ENCODE assay signal across 8 cellular contexts in the genomic region with DNA sequence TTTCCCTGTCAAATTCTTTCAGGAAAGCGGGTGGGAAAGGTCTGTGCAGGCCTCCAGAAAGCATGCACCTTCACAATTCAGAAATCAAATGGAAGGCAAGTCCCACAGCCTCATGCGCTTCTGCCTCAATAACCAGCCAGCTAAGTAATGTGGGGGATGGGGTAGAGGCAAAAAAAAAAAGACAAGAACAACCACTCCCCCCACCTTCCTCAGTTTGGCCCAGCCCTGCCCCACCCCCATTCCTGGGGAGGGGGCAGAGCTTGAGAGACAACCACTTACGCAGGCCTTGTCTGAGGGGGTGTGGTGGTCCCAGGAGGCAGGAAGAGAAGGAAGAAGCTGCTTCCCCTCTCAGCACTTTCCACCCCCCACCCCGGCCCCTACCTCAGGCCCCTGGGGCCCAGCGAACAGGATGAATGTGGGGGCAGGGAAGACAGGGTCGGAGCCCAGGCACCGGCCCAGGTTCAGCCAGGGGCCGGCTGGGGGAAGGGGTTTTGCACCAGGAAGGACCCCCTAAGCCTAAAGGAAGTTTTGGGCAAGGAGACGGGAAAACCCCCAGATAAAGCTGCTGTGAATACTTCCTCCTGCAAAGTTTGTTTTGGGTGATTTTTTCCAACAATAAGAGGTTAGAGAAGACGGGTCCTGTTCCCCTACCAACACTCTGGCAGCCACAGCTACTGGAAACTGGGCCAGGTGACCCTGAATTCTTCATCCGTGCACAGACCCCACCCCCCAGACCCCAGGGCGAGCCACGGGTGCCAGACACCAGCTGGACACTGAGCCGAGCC. TPM values are rescaled to one million over a fixed set of nuclear protein-coding genes. Genes with fewer than 3 reads are reported as not detected.
DNase-seq lines count a peak whose midpoint lies in the region; ATAC-seq and TF ChIP-seq lines count a peak whose summit lies in the region.

No MANE protein-coding gene starts in this region.

- WGBS in stomach, 5 donors, result 2 to 8% (median 6%) methylated on average over 9 to 14 of the region's 14 CpGs

- H3K9me3 ChIP-seq in ascending aorta (no peaks in the 10 kb centered on the region), stomach (no peaks in the 10 kb centered on the region)

- DNase-seq in KBM-7, result peak; percentile 96
- no peak for DNase-seq in ascending aorta (ENCODE audit: low spot score in 2 of 2)
- peak; percentile 27 for DNase-seq in iris pigment epithelial cell (ENCODE audit: low read depth)
- DNase-seq in stomach, result no peak
- no peak for DNase-seq in activated CD8-positive, alpha-beta memory T cell treated with anti-CD3 and anti-CD28 coated beads, Interleukin-2, amount 10 ng/mL, durations not matched to agents 7 days and 5 days
- no peak for DNase-seq in stimulated activated CD4-positive, alpha-beta T cell treated with anti-CD3 and anti-CD28 coated beads, Interleukin-15, amount 100 ng/mL, for 24 hours

- H3K27ac Mint-ChIP-seq in activated CD8-positive, alpha-beta memory T cell treated with anti-CD3 and anti-CD28 coated beads, Interleukin-2, amount 10 ng/mL, durations not matched to agents 7 days and 5 days, result no peak overlapping the region

- no peak for ATAC-seq in activated CD8-positive, alpha-beta memory T cell treated with anti-CD3 and anti-CD28 coated beads, Interleukin-2, amount 10 ng/mL, durations not matched to agents 7 days and 5 days
- ATAC-seq in HG03196 (IDR thresholded peaks at IDR 0.05; ENCODE audit: unreplicated experiment) (no peak), GM21737 (IDR thresholded peaks at IDR 0.05; ENCODE audit: unreplicated experiment) (no peak)

- peaks cover 24% of the 10 kb centered on the region for H3K4me1 Mint-ChIP-seq in activated CD8-positive, alpha-beta memory T cell treated with anti-CD3 and anti-CD28 coated beads, Interleukin-2, amount 10 ng/mL, durations not matched to agents 7 days and 5 days

- no peak for TF ChIP-seq EP300 in stomach (IDR thresholded peaks at IDR 0.05)

- H3K27ac ChIP-seq in ascending aorta, result peak overlapping the region; percentile 34 to 71
- H3K27ac ChIP-seq in stomach, result peak overlapping the region; percentile 93 to 99 (median 96)

- H3K4me1 ChIP-seq in ascending aorta (peaks cover 8 to 30% of the 10 kb centered on the region in 2 donors), stomach (peaks cover 37 to 65% (median 62%) of the 10 kb centered on the region in 4 donors)

- H3K27me3 ChIP-seq in ascending aorta (no peaks in the 10 kb centered on the region), stomach (peaks cover 0 to 29% (median 0%) of the 10 kb centered on the region in 3 donors)

- intact Hi-C loops in ascending aorta (cut with DNase I), result no loop called here
- intact Hi-C loops in stomach (cut with DNase I; ENCODE audit: low total_unique reads), result no loop called here

- no peaks in the 10 kb centered on the region for H3K9me3 Mint-ChIP-seq in activated CD8-positive, alpha-beta memory T cell treated with anti-CD3 and anti-CD28 coated beads, Interleukin-2, amount 10 ng/mL, durations not matched to agents 7 days and 5 days (ENCODE audit: low read depth)

- H3K36me3 Mint-ChIP-seq in activated CD8-positive, alpha-beta memory T cell treated with anti-CD3 and anti-CD28 coated beads, Interleukin-2, amount 10 ng/mL, durations not matched to agents 7 days and 5 days, result no peaks in the 10 kb centered on the region

- H3K4me3 Mint-ChIP-seq in activated CD8-positive, alpha-beta memory T cell treated with anti-CD3 and anti-CD28 coated beads, Interleukin-2, amount 10 ng/mL, durations not matched to agents 7 days and 5 days, result no peak overlapping the region

- no peak for TF ChIP-seq POLR2A in stomach (IDR thresholded peaks at IDR 0.05)

- H3K4me3 ChIP-seq in ascending aorta (peak overlapping the region; percentile 67 to 71), stomach (peak overlapping the region; percentile 61 to 76 (median 64))

- CTCF ChIA-PET in activated CD8-positive, alpha-beta memory T cell treated with anti-CD3 and anti-CD28 coated beads, Interleukin-2, amount 10 ng/mL, durations not matched to agents 7 days and 5 days (lab: Charles Lee), result interaction anchor here (1.0 to 2.9 kb wide), 7 partner anchors 13 to 89 kb away, joined by 3 to 17 read pairs (median 5); no protein-coding TSS in a partner anchor

- in situ Hi-C loops in KBM-7 (cut with MboI; ENCODE audit: low pct_unique_long_range_greater_than_20kb, low sequenced_read_pairs), result no loop called here

- no peak for TF ChIP-seq CTCF in ascending aorta (IDR thresholded peaks at IDR 0.05)
- no peak for TF ChIP-seq CTCF in stomach (IDR thresholded peaks at IDR 0.05)

- H3K36me3 ChIP-seq in ascending aorta (no peaks in the 10 kb centered on the region), stomach (no peaks in the 10 kb centered on the region)

- peaks cover 58% of the 10 kb centered on the region for H3K27me3 Mint-ChIP-seq in activated CD8-positive, alpha-beta memory T cell treated with anti-CD3 and anti-CD28 coated beads, Interleukin-2, amount 10 ng/mL, durations not matched to agents 7 days and 5 days

RNA-seq across cellular contexts. Expression of gene JUP, which starts 1.2 kb away (rescaled TPM):
- 47.9 TPM for total RNA-seq in ascending aorta
- 100 to 1,000 TPM in 1 of 5 donors, 10 to 100 TPM in 4; 59.5 to 248 (median 84.8) TPM for total RNA-seq in stomach
- polyA plus RNA-seq in stomach, result 100 to 1,000 TPM in 2 of 3 donors, 10 to 100 TPM in 1; 85.7 to 163 (median 154) TPM
- total RNA-seq in activated CD8-positive, alpha-beta memory T cell treated with anti-CD3 and anti-CD28 coated beads, Interleukin-2, amount 10 ng/mL, durations not matched to agents 7 days and 5 days, result 1 to 10 TPM; 2.3 TPM

RNA-seq across cellular contexts. Expression of gene P3H4, which starts 26.5 kb away (rescaled TPM):
- 61.4 TPM for total RNA-seq in ascending aorta
- total RNA-seq in stomach, result 10 to 100 TPM in 3 of 5 donors, 1 to 10 TPM in 2; 4.0 to 64.6 (median 11.4) TPM
- polyA plus RNA-seq in stomach, result 1 to 10 TPM; 4.7 to 7.3 (median 6.3) TPM
- 1 to 10 TPM; 2.1 to 3.0 TPM for total RNA-seq in activated CD8-positive, alpha-beta memory T cell treated with anti-CD3 and anti-CD28 coated beads, Interleukin-2, amount 10 ng/mL, durations not matched to agents 7 days and 5 days

RNA-seq across cellular contexts. Expression of gene FKBP10, which starts 27.5 kb away (rescaled TPM):
- total RNA-seq in ascending aorta, result 388 TPM
- total RNA-seq in stomach, result 10 to 100 TPM in 3 of 5 donors, 1 to 10 TPM in 2; 4.6 to 45.3 (median 20.1) TPM
- polyA plus RNA-seq in stomach, result 10 to 100 TPM in 2 of 3 donors, 1 to 10 TPM in 1; 8.9 to 17.0 (median 12.8) TPM
- total RNA-seq in activated CD8-positive, alpha-beta memory T cell treated with anti-CD3 and anti-CD28 coated beads, Interleukin-2, amount 10 ng/mL, durations not matched to agents 7 days and 5 days, result 1 to 10 TPM; 1.3 TPM

RNA-seq across cellular contexts. Expression of gene NT5C3B, which starts 50.7 kb away (rescaled TPM):
- total RNA-seq in ascending aorta (36.7 TPM), stomach (10 to 100 TPM in 4 of 5 donors, 1 to 10 TPM in 1; 9.8 to 79.5 (median 31.4) TPM)
- polyA plus RNA-seq in stomach, result 10 to 100 TPM; 70.6 to 80.7 (median 77.0) TPM
- 10 to 100 TPM; 28.2 to 35.0 TPM for total RNA-seq in activated CD8-positive, alpha-beta memory T cell treated with anti-CD3 and anti-CD28 coated beads, Interleukin-2, amount 10 ng/mL, durations not matched to agents 7 days and 5 days

RNA-seq across cellular contexts. Expression of gene HAP1, which starts 50.8 kb away (rescaled TPM):
- not detected for total RNA-seq in ascending aorta
- total RNA-seq in stomach, result under 1 TPM in 1 of 5 donors, not detected in 4; 0.55 TPM
- polyA plus RNA-seq in stomach, result under 1 TPM; 0.31 to 0.85 (median 0.44) TPM
- under 1 TPM; 0.15 to 0.19 TPM for total RNA-seq in activated CD8-positive, alpha-beta memory T cell treated with anti-CD3 and anti-CD28 coated beads, Interleukin-2, amount 10 ng/mL, durations not matched to agents 7 days and 5 days

Comparison
In these comparisons a context has a peak if more than half of its experiments do, and no peak if none do; other contexts are left out.
1. DNase-seq: peak in KBM-7 (single experiment) and iris pigment epithelial cell (single experiment); none in ascending aorta (0 of 2), stomach (single experiment), activated CD8-positive, alpha-beta memory T cell treated with anti-CD3 and anti-CD28 coated beads, Interleukin-2, amount 10 ng/mL, durations not matched to agents 7 days and 5 days (single experiment) and stimulated activated CD4-positive, alpha-beta T cell treated with anti-CD3 and anti-CD28 coated beads, Interleukin-15, amount 100 ng/mL, for 24 hours (single experiment).
2. RNA of gene JUP, which starts 1.2 kb away (total RNA-seq): 59.5 to 248 TPM in stomach and 47.9 TPM in ascending aorta (single experiment); 2.3 TPM in activated CD8-positive, alpha-beta memory T cell treated with anti-CD3 and anti-CD28 coated beads, Interleukin-2, amount 10 ng/mL, durations not matched to agents 7 days and 5 days; every median in the first group is over 10 times any median in the second.